In the genomic region with DNA sequence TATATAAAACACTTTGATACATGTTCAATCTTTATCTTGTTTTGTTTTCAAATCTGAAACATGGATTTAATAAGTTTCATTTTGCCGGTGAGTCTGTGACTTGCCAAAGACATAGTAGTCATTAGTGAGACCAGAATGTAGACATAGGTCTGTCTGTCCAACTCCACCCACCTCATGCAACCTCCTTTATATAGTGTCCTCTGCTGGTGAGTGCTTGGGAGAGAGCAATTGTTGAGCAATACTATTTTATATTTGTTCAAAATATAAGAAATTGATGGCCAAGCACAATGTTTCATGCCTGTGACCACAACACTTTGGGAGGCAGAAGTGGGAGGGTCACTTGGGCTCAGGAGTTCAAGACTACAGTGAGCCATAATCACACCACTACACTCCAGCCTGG, we compare ENCODE assay signal across 30 cellular contexts. TPM values are rescaled to one million over a fixed set of nuclear protein-coding genes. Genes with fewer than 3 reads are reported as not detected.
"Had no signal": no experiment of that assay in that cellular context is flagged by ENCODE, and none has a peak within 500 bp of the region (broad histone marks: within the 10 kb centered on the region; RNA-seq: fewer than 3 reads in every experiment).

No MANE protein-coding gene starts in this region.

- H3K4me1 ChIP-seq: adrenal gland, ascending aorta, left lung, neural progenitor cell, stomach, transverse colon, uterus had no signal

- DNase-seq: activated CD4-positive, alpha-beta T cell treated with anti-CD3 and anti-CD28 coated beads, Interleukin-2, amount 50 U/mL, for 1 hour; activated CD4-positive, CD25-positive, alpha-beta regulatory T cell treated with anti-CD3 and anti-CD28 coated beads, Interleukin-2, amount 50 U/mL, for 72 hours; activated CD8-positive, alpha-beta memory T cell treated with anti-CD3 and anti-CD28 coated beads, Interleukin-2, amount 50 U/mL, for 4 hours; activated T-cell treated with anti-CD3 and anti-CD28 coated beads, Interleukin-2, amount 50 U/mL, for 24 hours; adrenal gland; brain microvascular endothelial cell; central memory CD4-positive, alpha-beta T cell; dermis blood vessel endothelial cell; effector memory CD4-positive, alpha-beta T cell; glutamatergic neuron; kidney glomerular epithelial cell; left lung; naive thymus-derived CD8-positive, alpha-beta T cell; small intestine; stimulated activated CD4-positive, alpha-beta T cell treated with anti-CD3 and anti-CD28 coated beads, Interleukin-2, amount 100 ng/mL, for 24 hours; stomach; transverse colon; uterus had no signal

- H3K79me2 ChIP-seq: hepatocyte had no signal

- H3K4me3 ChIP-seq: adrenal gland, ascending aorta, hepatocyte, left lung, neural progenitor cell, stomach, transverse colon, uterus had no signal

- H3K36me3 ChIP-seq: adrenal gland, ascending aorta, brain microvascular endothelial cell, left lung, neural progenitor cell, stomach, transverse colon, uterus had no signal

- H3K27me3 ChIP-seq: adrenal gland, ascending aorta, brain microvascular endothelial cell, hepatocyte, left lung, neural progenitor cell, stomach, uterus had no signal

- H3K9me3 ChIP-seq: adrenal gland, transverse colon, uterus had no signal

- ATAC-seq: activated T-helper 17 cell treated with anti-CD3 and anti-CD28 coated beads, Interleukin-2, amount 50 U/mL, for 72 hours; esophagus mucosa; left lung; naive thymus-derived CD8-positive, alpha-beta T cell; sciatic nerve; stimulated activated effector memory CD8-positive, alpha-beta T cell treated with anti-CD3 and anti-CD28 coated beads, Interleukin-12 subunit alpha, Interleukin-12 subunit beta, amount 100 ng/mL, for 72 hours had no signal

- H3K4me2 ChIP-seq: hepatocyte, neural progenitor cell had no signal

- H3K9ac ChIP-seq: neural progenitor cell had no signal

- H2AFZ ChIP-seq: hepatocyte, neural progenitor cell had no signal

- H3K27ac ChIP-seq: adrenal gland, ascending aorta, brain microvascular endothelial cell, hepatocyte, left lung, neural progenitor cell, stomach, transverse colon, uterus, VCaP had no signal

- FAIRE-seq: frontal cortex, small intestine had no signal

RNA-seq across cellular contexts. Expression of gene LY86, which starts 10.8 kb away (rescaled TPM):
- total RNA-seq: activated T-helper 17 cell treated with anti-CD3 and anti-CD28 coated beads, Interleukin-2, amount 50 U/mL, for 72 hours; ascending aorta; dermis blood vessel endothelial cell; lung microvascular endothelial cell; mesothelial cell of epicardium; renal cortical epithelial cell had no signal
